In the genomic region with DNA sequence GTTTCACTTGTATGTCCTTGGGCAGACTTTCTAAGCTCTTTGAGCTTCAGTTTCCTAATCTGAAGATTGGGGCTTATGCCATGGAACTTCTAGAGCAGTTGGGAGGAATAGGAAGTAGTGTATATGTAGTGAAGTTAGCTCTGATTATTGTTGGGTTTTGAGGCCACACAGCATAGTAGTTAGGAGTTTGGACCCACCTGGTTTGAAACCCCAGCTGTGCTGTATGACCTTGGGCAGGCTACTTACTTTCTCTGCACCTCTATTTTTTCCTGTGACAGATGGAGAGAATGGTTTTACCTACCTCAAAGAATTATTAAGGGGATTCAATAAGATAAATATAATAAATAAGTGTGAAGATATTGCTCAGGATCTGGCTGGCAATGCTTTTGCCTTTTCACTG, we compare ENCODE assay signal across 16 cellular contexts.
DNase-seq lines count a peak whose midpoint lies in the region; ATAC-seq and TF ChIP-seq lines count a peak whose summit lies in the region.
"Had no signal": no experiment of that assay in that cellular context is flagged by ENCODE, and none has a peak within 500 bp of the region (broad histone marks: within the 10 kb centered on the region; RNA-seq: fewer than 3 reads in every experiment).

No MANE protein-coding gene starts in this region.

- H3K9me3 ChIP-seq in lower lobe of right lung, result no peaks in the 10 kb centered on the region
- H3K9me3 ChIP-seq: psoas muscle had no signal

- H3K27ac ChIP-seq in lower lobe of right lung, result peak overlapping the region; percentile 58
- H3K27ac ChIP-seq: psoas muscle had no signal

- H3K4me3 ChIP-seq in lower lobe of right lung, result no peak overlapping the region
- H3K4me3 ChIP-seq: psoas muscle had no signal

- H3K4me1 ChIP-seq in lower lobe of right lung, result peaks cover 23% of the 10 kb centered on the region
- H3K4me1 ChIP-seq: psoas muscle had no signal

- intact Hi-C loops in lower lobe of right lung (cut with DNase I), result no loop called here

- no peak for TF ChIP-seq CTCF in lower lobe of right lung (IDR thresholded peaks at IDR 0.05)

- peak; percentile 18 for ATAC-seq in GM18868 (IDR thresholded peaks at IDR 0.05; ENCODE audit: unreplicated experiment)
- ATAC-seq in GM21529 (IDR thresholded peaks at IDR 0.05; ENCODE audit: unreplicated experiment), result peak; percentile 24
- peak; percentile 10 for ATAC-seq in HG03103 (IDR thresholded peaks at IDR 0.05; ENCODE audit: low read depth, unreplicated experiment)
- ATAC-seq in lower lobe of right lung, result peak in 1 of 2 donors; percentile 7
- ATAC-seq: activated CD8-positive, alpha-beta T cell treated with anti-CD3 and anti-CD28 coated beads, Interleukin-2, amount 10 ng/mL, durations not matched to agents 7 days and 5 days; psoas muscle; stimulated activated naive CD8-positive, alpha-beta T cell treated with anti-CD3 and anti-CD28 coated beads, Interleukin-15, amount 100 ng/mL, for 72 hours had no signal

- no peak for DNase-seq in lower lobe of right lung
- DNase-seq in NCI-H146 (lab: John Stamatoyannopoulos, UW), result no peak
- no peak for DNase-seq in activated gamma-delta T cell (lab: John Stamatoyannopoulos, UW)
- DNase-seq in epidermal melanocyte (ENCODE audit: insufficient read length, low spot score), result no peak
- no peak for DNase-seq in inferior parietal cortex (ENCODE audit: extremely low spot score)
- DNase-seq: activated CD8-positive, alpha-beta T cell treated with anti-CD3 and anti-CD28 coated beads, Interleukin-2, amount 10 ng/mL, durations not matched to agents 7 days and 5 days; activated naive CD4-positive, alpha-beta T cell treated with anti-CD3 and anti-CD28 coated beads for 36 hours; C1 segment of cervical spinal cord; caudate nucleus; midbrain; psoas muscle; stimulated activated naive CD8-positive, alpha-beta T cell treated with anti-CD3 and anti-CD28 coated beads, Interleukin-15, amount 100 ng/mL, for 72 hours; T-helper 9 cell had no signal

- H3K27me3 ChIP-seq in lower lobe of right lung (ENCODE audit: low read depth), result no peaks in the 10 kb centered on the region

- H3K36me3 ChIP-seq in lower lobe of right lung, result no peaks in the 10 kb centered on the region
